Comparison of ENCODE assay signal across 27 cellular contexts in the genomic region with DNA sequence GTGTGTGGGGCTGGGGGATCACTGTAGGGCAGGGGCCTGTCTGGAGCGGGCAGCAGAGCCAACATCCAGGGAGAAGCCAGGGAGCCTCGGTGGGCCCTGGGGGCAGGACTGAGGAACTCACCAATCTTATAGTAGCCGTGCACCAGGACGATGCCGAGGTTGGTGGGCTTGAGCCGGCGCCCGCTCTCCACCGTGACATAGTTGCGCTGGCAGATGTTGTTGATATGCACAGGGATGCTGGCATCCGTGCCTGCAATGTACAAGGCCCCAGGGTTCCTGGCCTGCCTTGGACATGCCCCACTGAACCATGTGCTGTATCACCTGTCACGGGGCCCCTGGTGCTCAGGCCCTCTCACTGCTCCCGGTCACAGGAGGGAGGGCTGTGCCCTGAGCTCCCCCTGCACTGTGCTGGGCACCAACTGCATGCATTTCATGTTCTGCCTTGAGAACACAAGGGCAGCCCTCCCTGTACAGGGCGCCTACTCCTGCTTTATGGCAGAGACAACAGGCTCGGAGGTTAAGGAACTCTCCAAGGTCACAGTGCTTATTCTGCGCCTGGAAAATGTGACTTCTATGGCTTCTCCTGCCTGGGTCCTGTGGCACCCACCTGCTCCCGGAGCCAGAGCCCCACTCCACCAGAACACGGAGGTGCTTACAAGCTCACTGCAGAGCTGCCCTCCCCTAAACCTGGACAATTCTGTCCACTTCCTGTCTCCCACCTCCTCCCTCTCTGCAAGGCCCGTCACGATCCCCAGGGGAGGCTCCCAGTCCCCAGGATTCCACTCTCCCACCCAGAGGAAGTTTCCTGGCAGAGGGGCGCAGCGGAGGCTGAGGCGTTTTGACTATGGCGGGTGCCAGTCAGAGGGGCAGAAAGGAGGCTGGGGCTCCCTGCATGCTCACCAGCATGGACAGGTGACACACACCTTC.
"Had no signal": no experiment of that assay in that cellular context is flagged by ENCODE, and none has a peak within 500 bp of the region (broad histone marks: within the 10 kb centered on the region; RNA-seq: fewer than 3 reads in every experiment).

No MANE protein-coding gene starts in this region.

- DNase-seq: activated CD4-positive, alpha-beta T cell treated with anti-CD3 and anti-CD28 coated beads for 4 hours; activated CD4-positive, alpha-beta T cell treated with anti-CD3 and anti-CD28 coated beads, Interleukin-2, amount 50 U/mL, for 48 hours; activated CD4-positive, CD25-positive, alpha-beta regulatory T cell; activated gamma-delta T cell treated with Interleukin-2 at 50 U/mL for 16 hours; central memory CD4-positive, alpha-beta T cell; dermis blood vessel endothelial cell; effector memory CD4-positive, alpha-beta T cell; glutamatergic neuron; kidney glomerular epithelial cell; left ventricle myocardium superior; midbrain; natural killer cell; sigmoid colon; stimulated activated CD4-positive, alpha-beta T cell treated with anti-CD3 and anti-CD28 coated beads, Interleukin-15, amount 100 ng/mL, for 24 hours; stimulated activated CD8-positive, alpha-beta memory T cell treated with anti-CD3 and anti-CD28 coated beads, Interleukin-4, amount 100 ng/mL, for 48 hours; stimulated activated naive CD4-positive, alpha-beta T cell; T-helper 1 cell; T-helper 9 cell; testis; trophoblast cell had no signal

- H3K4me1 Mint-ChIP-seq: natural killer cell had no signal

- H2AFZ ChIP-seq: hepatocyte had no signal

- H3K79me2 ChIP-seq: hepatocyte had no signal

- H3K4me2 ChIP-seq: hepatocyte, smooth muscle cell had no signal

- H3K4me3 Mint-ChIP-seq: activated naive CD8-positive, alpha-beta T cell; activated T-helper 1 cell treated with anti-CD3 and anti-CD28 coated beads, Interleukin-12 subunit alpha, Interleukin-12 subunit beta, Interleukin-2, Interleukin-4 antibody, amounts not matched to agents 30 ng/mL and 10 ng/mL and 1 ng/mL, durations not matched to agents 14 hours and 24 hours and 36 hours; natural killer cell had no signal

- H3K27me3 Mint-ChIP-seq: activated naive CD8-positive, alpha-beta T cell had no signal

- FAIRE-seq: astrocyte, frontal cortex had no signal

- H3K36me3 Mint-ChIP-seq: activated naive CD8-positive, alpha-beta T cell; natural killer cell had no signal

- H3K27me3 ChIP-seq: esophagus muscularis mucosa, hepatocyte, sigmoid colon, testis had no signal

- H3K4me3 ChIP-seq: esophagus muscularis mucosa, hepatocyte, sigmoid colon, smooth muscle cell, testis had no signal

- H3K27ac Mint-ChIP-seq: activated naive CD8-positive, alpha-beta T cell; activated T-helper 1 cell treated with anti-CD3 and anti-CD28 coated beads, Interleukin-12 subunit alpha, Interleukin-12 subunit beta, Interleukin-2, Interleukin-4 antibody, amounts not matched to agents 30 ng/mL and 10 ng/mL and 1 ng/mL, durations not matched to agents 14 hours and 24 hours and 36 hours; natural killer cell had no signal

- H3K9me3 ChIP-seq: esophagus muscularis mucosa, sigmoid colon, testis had no signal

- H3K27ac ChIP-seq: esophagus muscularis mucosa, hepatocyte, sigmoid colon, testis had no signal

- ATAC-seq: left ventricle myocardium superior, natural killer cell had no signal

- H3K4me1 ChIP-seq: esophagus muscularis mucosa, sigmoid colon, testis had no signal

- H3K9me3 Mint-ChIP-seq: activated T-helper 1 cell treated with anti-CD3 and anti-CD28 coated beads, Interleukin-12 subunit alpha, Interleukin-12 subunit beta, Interleukin-2, Interleukin-4 antibody, amounts not matched to agents 30 ng/mL and 10 ng/mL and 1 ng/mL, durations not matched to agents 14 hours and 24 hours and 36 hours; natural killer cell had no signal
